In the genomic region with DNA sequence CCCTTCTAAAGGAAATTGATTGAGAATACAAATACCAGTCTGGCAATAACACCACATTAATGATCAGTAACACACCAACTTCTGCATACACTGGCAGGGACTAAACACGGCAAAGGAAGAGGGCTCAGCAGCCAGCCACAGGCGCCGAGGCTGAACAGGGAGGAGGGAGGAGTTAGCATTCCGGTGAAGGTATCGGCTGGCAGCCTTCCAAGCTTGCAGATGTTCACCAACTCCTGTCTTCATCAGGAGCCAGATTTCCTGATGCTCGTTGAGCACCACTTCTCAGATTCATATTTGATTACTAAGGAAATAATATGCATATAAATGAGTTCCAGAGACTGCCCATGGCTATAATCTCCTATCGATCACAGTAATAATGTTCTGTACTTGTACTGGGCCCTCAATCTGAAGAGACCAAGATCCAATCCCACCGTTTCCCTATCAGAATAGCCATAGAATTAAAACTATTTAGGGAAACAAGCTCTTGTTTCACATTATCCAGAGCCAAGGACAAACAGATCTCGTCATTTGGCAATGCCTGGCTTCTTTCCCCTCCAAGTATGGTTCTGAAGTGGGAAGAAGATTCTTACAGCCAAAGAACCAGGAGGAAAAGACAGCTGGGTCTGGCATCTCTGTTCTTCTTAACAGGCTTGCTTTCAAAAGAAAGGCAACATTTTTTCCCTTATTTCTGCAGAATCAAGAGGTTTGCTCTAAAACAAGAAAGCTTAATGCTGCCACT, we compare ENCODE assay signal across 8 cellular contexts. TPM values are rescaled to one million over a fixed set of nuclear protein-coding genes. Genes with fewer than 3 reads are reported as not detected.
DNase-seq lines count a peak whose midpoint lies in the region; ATAC-seq and TF ChIP-seq lines count a peak whose summit lies in the region.

No MANE protein-coding gene starts in this region.

- H3K4me3 ChIP-seq in transverse colon = peak overlapping the region in 1 of 4 donors; percentile 21

- TF ChIP-seq CTCF in activated CD8-positive, alpha-beta T cell treated with anti-CD3 and anti-CD28 coated beads for 36 hours (IDR thresholded peaks at IDR 0.05) = no peak
- TF ChIP-seq CTCF in transverse colon (IDR thresholded peaks at IDR 0.05) = no peak

- peaks cover 13% of the 10 kb centered on the region for H3K36me3 Mint-ChIP-seq in activated CD8-positive, alpha-beta T cell treated with anti-CD3 and anti-CD28 coated beads for 36 hours (ENCODE audit: low read depth)

- peaks cover 18 to 85% (median 42%) of the 10 kb centered on the region in 4 donors for H3K4me1 ChIP-seq in transverse colon

- H3K27me3 ChIP-seq in transverse colon = no peaks in the 10 kb centered on the region

- CTCF ChIA-PET in activated CD8-positive, alpha-beta T cell treated with anti-CD3 and anti-CD28 coated beads for 36 hours (lab: Charles Lee) = interaction anchor here (0.9 to 1.9 kb wide), 6 partner anchors 9 to 93 kb away, joined by 3 to 6 read pairs (median 4); no protein-coding TSS in a partner anchor

- ATAC-seq in activated CD8-positive, alpha-beta T cell treated with anti-CD3 and anti-CD28 coated beads for 36 hours = no peak
- no peak for ATAC-seq in HG02981 (IDR thresholded peaks at IDR 0.05; ENCODE audit: unreplicated experiment)

- in situ Hi-C loops in transverse colon (cut with MboI; ENCODE audit: low pct_ligation_motif_present in 1 of 4, low pct_unique_long_range_greater_than_20kb in 1 of 4, low sequenced_read_pairs in 3 of 4) = no loop called here

- no peak overlapping the region for H3K27ac Mint-ChIP-seq in activated CD8-positive, alpha-beta T cell treated with anti-CD3 and anti-CD28 coated beads for 36 hours

- H3K36me3 ChIP-seq in transverse colon = no peaks in the 10 kb centered on the region

- TF ChIP-seq POLR2A in transverse colon (IDR thresholded peaks at IDR 0.05) = no peak

- peak overlapping the region; percentile 75 to 81 (median 78) for H3K27ac ChIP-seq in transverse colon

- TF ChIP-seq EP300 in transverse colon (IDR thresholded peaks at IDR 0.05; ENCODE audit: low read depth) = no peak

- intact Hi-C loops in activated CD8-positive, alpha-beta T cell treated with anti-CD3 and anti-CD28 coated beads for 36 hours (cut with micrococcal nuclease) = no loop called here
- intact Hi-C loops in transverse colon (cut with DNase I; ENCODE audit: low total_unique reads) = no loop called here

- POLR2A ChIA-PET in activated CD8-positive, alpha-beta T cell treated with anti-CD3 and anti-CD28 coated beads for 36 hours (lab: Charles Lee) = no interaction called here

- H3K27me3 Mint-ChIP-seq in activated CD8-positive, alpha-beta T cell treated with anti-CD3 and anti-CD28 coated beads for 36 hours = no peaks in the 10 kb centered on the region

- peaks cover 41% of the 10 kb centered on the region for H3K4me1 Mint-ChIP-seq in activated CD8-positive, alpha-beta T cell treated with anti-CD3 and anti-CD28 coated beads for 36 hours (ENCODE audit: low read depth)

- no peaks in the 10 kb centered on the region for H3K9me3 ChIP-seq in transverse colon

- H3K9me3 Mint-ChIP-seq in activated CD8-positive, alpha-beta T cell treated with anti-CD3 and anti-CD28 coated beads for 36 hours = peaks cover 5% of the 10 kb centered on the region

- DNase-seq in DMS79 treated with DMSO at 0.1 percent for 48 hours (lab: John Stamatoyannopoulos, UW) = peak; percentile 69
- peak; percentile 34 for DNase-seq in NCI-H1417 treated with DMSO at 0.1 percent for 48 hours (lab: John Stamatoyannopoulos, UW)
- DNase-seq in activated CD8-positive, alpha-beta T cell treated with anti-CD3 and anti-CD28 coated beads for 36 hours = peak; percentile 39
- peak; percentile 22 for DNase-seq in kidney glomerular epithelial cell (lab: John Stamatoyannopoulos, UW)
- peak; percentile 89 for DNase-seq in transverse colon
- no peak for DNase-seq in activated T-cell treated with anti-CD3 and anti-CD28 coated beads for 4 hours
- no peak for DNase-seq in cortex of kidney (lab: John Stamatoyannopoulos, UW)

- H3K4me3 Mint-ChIP-seq in activated CD8-positive, alpha-beta T cell treated with anti-CD3 and anti-CD28 coated beads for 36 hours = no peak overlapping the region

- WGBS in transverse colon (ENCODE audit: low coverage in 1 of 2), 2 donors = 0 to 18% methylated on average over 1 to 9 of the region's 9 CpGs

RNA-seq across cellular contexts. Expression of a gene that starts 42.2 kb away (rescaled TPM):
- 10 to 100 TPM; 12.3 to 12.9 TPM for total RNA-seq in activated CD8-positive, alpha-beta T cell treated with anti-CD3 and anti-CD28 coated beads for 36 hours
- total RNA-seq in transverse colon = 10 to 100 TPM in 3 of 4 donors, 1 to 10 TPM in 1; 8.4 to 36.7 (median 19.9) TPM

Comparison
In these comparisons a context has a peak if more than half of its experiments do, and no peak if none do; other contexts are left out.
1. DNase-seq: peak in DMS79 treated with DMSO at 0.1 percent for 48 hours (single experiment), NCI-H1417 treated with DMSO at 0.1 percent for 48 hours (single experiment), activated CD8-positive, alpha-beta T cell treated with anti-CD3 and anti-CD28 coated beads for 36 hours (single experiment), kidney glomerular epithelial cell (single experiment) and transverse colon (single experiment); none in activated T-cell treated with anti-CD3 and anti-CD28 coated beads for 4 hours (single experiment) and cortex of kidney (single experiment).